ENCODE assay signal across 31 cellular contexts in genomic region chr21:26164311-26164710, GRCh38.
"Had no signal": no experiment of that assay in that cellular context is flagged by ENCODE, and none has a peak within 500 bp of the region (broad histone marks: within the 10 kb centered on the region; RNA-seq: fewer than 3 reads in every experiment).

No MANE protein-coding gene starts in this region.

- H3K27me3 ChIP-seq: breast epithelium, esophagus muscularis mucosa, foreskin keratinocyte, heart right ventricle, upper lobe of left lung, vagina had no signal

- H3K4me1 ChIP-seq: breast epithelium had no signal

- H3K4me3 ChIP-seq: breast epithelium, esophagus muscularis mucosa, heart right ventricle, skin epidermis, thoracic aorta, upper lobe of left lung, vagina had no signal

- H3K27ac Mint-ChIP-seq: activated CD4-positive, alpha-beta memory T cell treated with anti-CD3 and anti-CD28 coated beads, Interleukin-2, amount 10 ng/mL, durations not matched to agents 7 days and 5 days; activated CD4-positive, alpha-beta T cell treated with anti-CD3 and anti-CD28 coated beads, Interleukin-2, amount 10 ng/mL, durations not matched to agents 7 days and 5 days; activated T-cell treated with anti-CD3 and anti-CD28 coated beads, Interleukin-2, amount 50 U/mL, for 24 hours; activated T-helper 17 cell treated with anti-CD3 and anti-CD28 coated beads, Interleukin-2, amount 50 U/mL, for 72 hours; naive thymus-derived CD4-positive, alpha-beta T cell; stimulated activated effector memory CD8-positive, alpha-beta T cell treated with anti-CD3 and anti-CD28 coated beads, Interleukin-12 subunit alpha, Interleukin-12 subunit beta, amount 100 ng/mL, for 72 hours; stimulated activated naive CD8-positive, alpha-beta T cell treated with anti-CD3 and anti-CD28 coated beads, Interleukin-15, Interleukin-2, amounts not matched to agents 100 ng/mL and 50 ng/mL, for 24 hours; T-helper 1 cell treated with Interleukin-12 subunit alpha and Interleukin-12 subunit beta and Interleukin-4 antibody, amounts not matched to agents 30 μg/mL and 1 μg/mL, for 36 hours had no signal

- H3K27ac ChIP-seq: esophagus muscularis mucosa, foreskin keratinocyte, heart right ventricle, skin epidermis, thoracic aorta, vagina, WERI-Rb-1 had no signal

- ATAC-seq: activated T-helper 17 cell treated with anti-CD3 and anti-CD28 coated beads, Interleukin-2, amount 50 U/mL, for 72 hours; foreskin keratinocyte; heart right ventricle; left ventricle myocardium superior; naive thymus-derived CD4-positive, alpha-beta T cell; sciatic nerve; stimulated activated effector memory CD8-positive, alpha-beta T cell treated with anti-CD3 and anti-CD28 coated beads, Interleukin-12 subunit alpha, Interleukin-12 subunit beta, amount 100 ng/mL, for 72 hours had no signal

- H3K9me3 ChIP-seq: breast epithelium, esophagus muscularis mucosa, heart right ventricle, thoracic aorta, upper lobe of left lung, vagina had no signal

- H3K9me3 Mint-ChIP-seq: activated CD4-positive, alpha-beta memory T cell treated with anti-CD3 and anti-CD28 coated beads, Interleukin-2, amount 10 ng/mL, durations not matched to agents 7 days and 5 days; activated CD4-positive, alpha-beta T cell treated with anti-CD3 and anti-CD28 coated beads, Interleukin-2, amount 10 ng/mL, durations not matched to agents 7 days and 5 days; activated T-cell treated with anti-CD3 and anti-CD28 coated beads, Interleukin-2, amount 50 U/mL, for 24 hours; activated T-helper 17 cell treated with anti-CD3 and anti-CD28 coated beads, Interleukin-2, amount 50 U/mL, for 72 hours; naive thymus-derived CD4-positive, alpha-beta T cell; neural crest cell; stimulated activated effector memory CD8-positive, alpha-beta T cell treated with anti-CD3 and anti-CD28 coated beads, Interleukin-12 subunit alpha, Interleukin-12 subunit beta, amount 100 ng/mL, for 72 hours; stimulated activated naive CD8-positive, alpha-beta T cell treated with anti-CD3 and anti-CD28 coated beads, Interleukin-15, Interleukin-2, amounts not matched to agents 100 ng/mL and 50 ng/mL, for 24 hours; T-helper 1 cell treated with Interleukin-12 subunit alpha and Interleukin-12 subunit beta and Interleukin-4 antibody, amounts not matched to agents 30 μg/mL and 1 μg/mL, for 36 hours had no signal

- H3K4me3 Mint-ChIP-seq: activated CD4-positive, alpha-beta memory T cell treated with anti-CD3 and anti-CD28 coated beads, Interleukin-2, amount 10 ng/mL, durations not matched to agents 7 days and 5 days; activated CD4-positive, alpha-beta T cell treated with anti-CD3 and anti-CD28 coated beads, Interleukin-2, amount 10 ng/mL, durations not matched to agents 7 days and 5 days; activated T-cell treated with anti-CD3 and anti-CD28 coated beads, Interleukin-2, amount 50 U/mL, for 24 hours; activated T-helper 17 cell treated with anti-CD3 and anti-CD28 coated beads, Interleukin-2, amount 50 U/mL, for 72 hours; naive thymus-derived CD4-positive, alpha-beta T cell; neural crest cell; stimulated activated effector memory CD8-positive, alpha-beta T cell treated with anti-CD3 and anti-CD28 coated beads, Interleukin-12 subunit alpha, Interleukin-12 subunit beta, amount 100 ng/mL, for 72 hours; stimulated activated naive CD8-positive, alpha-beta T cell treated with anti-CD3 and anti-CD28 coated beads, Interleukin-15, Interleukin-2, amounts not matched to agents 100 ng/mL and 50 ng/mL, for 24 hours; T-helper 1 cell treated with Interleukin-12 subunit alpha and Interleukin-12 subunit beta and Interleukin-4 antibody, amounts not matched to agents 30 μg/mL and 1 μg/mL, for 36 hours had no signal

- H3K36me3 ChIP-seq: breast epithelium, esophagus muscularis mucosa, heart right ventricle, thoracic aorta, upper lobe of left lung, vagina had no signal

- H3K27me3 Mint-ChIP-seq: activated T-helper 17 cell treated with anti-CD3 and anti-CD28 coated beads, Interleukin-2, amount 50 U/mL, for 72 hours; naive thymus-derived CD4-positive, alpha-beta T cell; stimulated activated naive CD8-positive, alpha-beta T cell treated with anti-CD3 and anti-CD28 coated beads, Interleukin-15, Interleukin-2, amounts not matched to agents 100 ng/mL and 50 ng/mL, for 24 hours had no signal

- H3K36me3 Mint-ChIP-seq: stimulated activated effector memory CD8-positive, alpha-beta T cell treated with anti-CD3 and anti-CD28 coated beads, Interleukin-12 subunit alpha, Interleukin-12 subunit beta, amount 100 ng/mL, for 72 hours had no signal

- DNase-seq: activated CD4-positive, alpha-beta memory T cell treated with anti-CD3 and anti-CD28 coated beads, Interleukin-2, amount 10 ng/mL, durations not matched to agents 7 days and 5 days; activated CD4-positive, alpha-beta T cell treated with anti-CD3 and anti-CD28 coated beads, Interleukin-2, amount 10 ng/mL, durations not matched to agents 7 days and 5 days; activated CD4-positive, CD25-positive, alpha-beta regulatory T cell treated with anti-CD3 and anti-CD28 coated beads, Interleukin-2, amount 50 U/mL, for 72 hours; activated CD8-positive, alpha-beta memory T cell treated with anti-CD3 and anti-CD28 coated beads, Interleukin-2, amount 50 U/mL, for 48 hours; activated gamma-delta T cell treated with Interleukin-2 at 50 U/mL for 16 hours; activated naive CD4-positive, alpha-beta T cell treated with anti-CD3 and anti-CD28 coated beads, Interleukin-2, amount 50 U/mL, for 16 hours; activated T-cell treated with anti-CD3 and anti-CD28 coated beads, Interleukin-2, amount 50 U/mL, for 24 hours; amniotic stem cell; central memory CD4-positive, alpha-beta T cell; foreskin keratinocyte; heart right ventricle; left ventricle myocardium superior; mammary epithelial cell; midbrain; naive thymus-derived CD4-positive, alpha-beta T cell; occipital lobe; stimulated activated CD4-positive, alpha-beta T cell treated with anti-CD3 and anti-CD28 coated beads, Interleukin-4, amount 100 ng/mL, for 24 hours; T-helper 9 cell; WERI-Rb-1 had no signal
